In genomic region chr12:51974646-51975045, GRCh38 we compare ENCODE assay signal across 16 cellular contexts. TPM values are rescaled to one million over a fixed set of nuclear protein-coding genes. Genes with fewer than 3 reads are reported as not detected.
A peak's percentile ranks its signal among the peaks of the same experiment; 100 is the strongest.
DNase-seq lines count a peak whose midpoint lies in the region; ATAC-seq and TF ChIP-seq lines count a peak whose summit lies in the region.
"Had no signal": no experiment of that assay in that cellular context is flagged by ENCODE, and none has a peak within 500 bp of the region (broad histone marks: within the 10 kb centered on the region; RNA-seq: fewer than 3 reads in every experiment).

No MANE protein-coding gene starts in this region.

- TF ChIP-seq CTCF in A673 (conservative IDR thresholded peaks at IDR 0.05; ENCODE audit: low read depth, low read length) (no peak), fibroblast of pulmonary artery (IDR thresholded peaks at IDR 0.05; ENCODE audit: low read length, missing control alignments) (no peak), osteocyte (IDR thresholded peaks at IDR 0.05) (no peak)

- no peaks in the 10 kb centered on the region for H3K27me3 Mint-ChIP-seq in CD4-positive, alpha-beta memory T cell
- peaks cover 5% of the 10 kb centered on the region for H3K27me3 Mint-ChIP-seq in activated CD4-positive, alpha-beta T cell treated with anti-CD3 and anti-CD28 coated beads, Interleukin-2, amount 10 ng/mL, durations not matched to agents 7 days and 5 days
- no peaks in the 10 kb centered on the region for H3K27me3 Mint-ChIP-seq in osteocyte (ENCODE audit: unreplicated experiment)
- H3K27me3 Mint-ChIP-seq: B cell, IgD-negative memory B cell had no signal

- H3K4me1 Mint-ChIP-seq in CD4-positive, alpha-beta memory T cell, result peaks cover 57 to 76% (median 66%) of the 10 kb centered on the region in 4 donors
- peaks cover 70% of the 10 kb centered on the region for H3K4me1 Mint-ChIP-seq in activated CD4-positive, alpha-beta T cell treated with anti-CD3 and anti-CD28 coated beads, Interleukin-2, amount 10 ng/mL, durations not matched to agents 7 days and 5 days
- peaks cover 48% of the 10 kb centered on the region for H3K4me1 Mint-ChIP-seq in osteocyte (ENCODE audit: unreplicated experiment)

- intact Hi-C loops in A673 (cut with micrococcal nuclease; ENCODE audit: unreplicated experiment), result no loop called here
- intact Hi-C loops in CD4-positive, alpha-beta memory T cell (cut with micrococcal nuclease), result no loop called here

- peak overlapping the region in 7 of 8 donors; percentile 6 to 80 (median 54) for H3K4me3 Mint-ChIP-seq in CD4-positive, alpha-beta memory T cell
- H3K4me3 Mint-ChIP-seq in activated CD4-positive, alpha-beta T cell treated with anti-CD3 and anti-CD28 coated beads, Interleukin-2, amount 10 ng/mL, durations not matched to agents 7 days and 5 days, result peak overlapping the region; percentile 3
- no peak overlapping the region for H3K4me3 Mint-ChIP-seq in osteocyte (ENCODE audit: unreplicated experiment)
- H3K4me3 Mint-ChIP-seq: B cell had no signal

- H3K9me3 Mint-ChIP-seq in CD4-positive, alpha-beta memory T cell, result no peaks in the 10 kb centered on the region
- H3K9me3 Mint-ChIP-seq in activated CD4-positive, alpha-beta T cell treated with anti-CD3 and anti-CD28 coated beads, Interleukin-2, amount 10 ng/mL, durations not matched to agents 7 days and 5 days, result no peaks in the 10 kb centered on the region
- no peaks in the 10 kb centered on the region for H3K9me3 Mint-ChIP-seq in osteocyte (ENCODE audit: unreplicated experiment)
- H3K9me3 Mint-ChIP-seq: IgD-negative memory B cell had no signal

- H3K27ac Mint-ChIP-seq in CD4-positive, alpha-beta memory T cell, result peak overlapping the region in 6 of 7 donors; percentile 47 to 87 (median 66)
- peak overlapping the region; percentile 59 for H3K27ac Mint-ChIP-seq in activated CD4-positive, alpha-beta T cell treated with anti-CD3 and anti-CD28 coated beads, Interleukin-2, amount 10 ng/mL, durations not matched to agents 7 days and 5 days
- no peak overlapping the region for H3K27ac Mint-ChIP-seq in osteocyte (ENCODE audit: unreplicated experiment)
- H3K27ac Mint-ChIP-seq: B cell had no signal

- H3K9me3 ChIP-seq in A673 (ENCODE audit: low read depth, low read length, poor library complexity, severe bottlenecking), result no peaks in the 10 kb centered on the region
- H3K9me3 ChIP-seq in CD4-positive, alpha-beta memory T cell (ENCODE audit: control insufficient read depth in 1 of 2, low read length in 2 of 2), result no peaks in the 10 kb centered on the region
- H3K9me3 ChIP-seq: SJCRH30 had no signal

- CTCF ChIA-PET in A673 (lab: Charles Lee), result interaction anchor here (0.5 kb wide), 1 partner anchor 553 kb away, joined by 3 read pairs; no protein-coding TSS in a partner anchor
- CTCF ChIA-PET in CD4-positive, alpha-beta memory T cell (lab: Charles Lee; ENCODE audit: partially characterized antibody), result interaction anchor here (0.6 to 7.6 kb wide), 6 partner anchors 14 to 82 kb away, joined by 3 to 61 read pairs (median 8); no protein-coding TSS in a partner anchor
- CTCF ChIA-PET in activated CD4-positive, alpha-beta T cell treated with anti-CD3 and anti-CD28 coated beads, Interleukin-2, amount 10 ng/mL, durations not matched to agents 7 days and 5 days (lab: Charles Lee), result interaction anchor here (0.6 to 1.5 kb wide), 5 partner anchors 19 to 1517 kb away, joined by 3 to 6 read pairs (median 3); partner anchors contain the start of gene SLC11A2

- no peaks in the 10 kb centered on the region for H3K27me3 ChIP-seq in A673 (replicated peaks; ENCODE audit: insufficient read depth, low read depth, low read length, poor library complexity)
- no peaks in the 10 kb centered on the region for H3K27me3 ChIP-seq in CD4-positive, alpha-beta memory T cell (ENCODE audit: insufficient read depth, low read length)
- H3K27me3 ChIP-seq: SJCRH30 had no signal

- ATAC-seq in activated CD4-positive, CD25-positive, alpha-beta regulatory T cell treated with anti-CD3 and anti-CD28 coated beads, Interleukin-2, amount 50 U/mL, for 24 hours, result no peak
- ATAC-seq: esophagus mucosa had no signal

- peaks cover 51% of the 10 kb centered on the region for H3K4me1 ChIP-seq in A673 (ENCODE audit: insufficient read depth, low read length, poor library complexity, severe bottlenecking)
- peaks cover 62% of the 10 kb centered on the region for H3K4me1 ChIP-seq in CD4-positive, alpha-beta memory T cell (ENCODE audit: insufficient read depth, low read length)
- H3K4me1 ChIP-seq: SJCRH30 had no signal

- peaks cover 16 to 24% of the 10 kb centered on the region in 2 donors for H3K36me3 Mint-ChIP-seq in CD4-positive, alpha-beta memory T cell
- peaks cover 18% of the 10 kb centered on the region for H3K36me3 Mint-ChIP-seq in activated CD4-positive, alpha-beta T cell treated with anti-CD3 and anti-CD28 coated beads, Interleukin-2, amount 10 ng/mL, durations not matched to agents 7 days and 5 days (ENCODE audit: low read depth)
- H3K36me3 Mint-ChIP-seq in osteocyte (ENCODE audit: unreplicated experiment), result peaks cover 19% of the 10 kb centered on the region

- H3K27ac ChIP-seq in A673 (ENCODE audit: low read depth, low read length, poor library complexity, severe bottlenecking), result peak overlapping the region; percentile 73
- no peak overlapping the region for H3K27ac ChIP-seq in CD4-positive, alpha-beta memory T cell (ENCODE audit: low read depth, low read length)
- H3K27ac ChIP-seq: SJCRH30 had no signal

- peaks cover 27% of the 10 kb centered on the region for H3K36me3 ChIP-seq in A673 (ENCODE audit: insufficient read depth, low read length, poor library complexity, severe bottlenecking)
- no peaks in the 10 kb centered on the region for H3K36me3 ChIP-seq in CD4-positive, alpha-beta memory T cell (ENCODE audit: insufficient read depth, low read length)

- DNase-seq in A673 (ENCODE audit: low spot score) (peak; percentile 65), fibroblast of pulmonary artery (ENCODE audit: low read depth) (peak; percentile 45), osteocyte (ENCODE audit: extremely low spot score, unreplicated experiment) (no peak), erythroblast (lab: John Stamatoyannopoulos, UW) (no peak), T-helper 9 cell (no peak)
- DNase-seq in CD4-positive, alpha-beta memory T cell, result no peak
- DNase-seq in activated CD4-positive, alpha-beta T cell treated with anti-CD3 and anti-CD28 coated beads, Interleukin-2, amount 10 ng/mL, durations not matched to agents 7 days and 5 days, result peak; percentile 15
- DNase-seq: activated CD8-positive, alpha-beta memory T cell treated with anti-CD3 and anti-CD28 coated beads, Interleukin-2, amount 50 U/mL, for 4 hours; H7; NCI-H1436 treated with DMSO at 0.1 percent for 48 hours; NCI-H510A; SJCRH30 had no signal

- POLR2A ChIA-PET in A673 (lab: Charles Lee; ENCODE audit: low non-redundant PET), result interaction anchor here (0.6 kb wide), 1 partner anchor 9 kb away, joined by 4 read pairs; no protein-coding TSS in a partner anchor
- POLR2A ChIA-PET in CD4-positive, alpha-beta memory T cell (lab: Charles Lee; ENCODE audit: partially characterized antibody), result interaction anchor here (0.6 kb wide), 1 partner anchor 23 kb away, joined by 3 read pairs; no protein-coding TSS in a partner anchor
- POLR2A ChIA-PET in activated CD4-positive, alpha-beta T cell treated with anti-CD3 and anti-CD28 coated beads, Interleukin-2, amount 10 ng/mL, durations not matched to agents 7 days and 5 days (lab: Charles Lee), result no interaction called here

- BruUV-seq in A673 (replicated peaks; lab: Mats Ljungman, UMichigan), result no TSS peak

- H3K4me3 ChIP-seq in A673 (ENCODE audit: low read depth, low read length, poor library complexity, severe bottlenecking) (no peak overlapping the region), fibroblast of pulmonary artery (replicated peaks; ENCODE audit: low read depth, low read length) (no peak overlapping the region)
- no peak overlapping the region for H3K4me3 ChIP-seq in CD4-positive, alpha-beta memory T cell (ENCODE audit: low read length in 2 of 2)
- H3K4me3 ChIP-seq: SJCRH30 had no signal

- no peak for TF ChIP-seq POLR2A in erythroblast (IDR thresholded peaks at IDR 0.05; ENCODE audit: low read length)

RNA-seq across cellular contexts. Expression of gene ACVR1B, which starts 23.1 kb away (rescaled TPM):
- total RNA-seq in A673 (2021) (25.5 and 27.4 TPM in 2 replicates), osteocyte (15.2 and 15.8 TPM in 2 replicates)
- total RNA-seq in CD4-positive, alpha-beta memory T cell, result 10 to 100 TPM; 10.8 to 12.6 TPM
- 1 to 10 TPM in 1 of 2 donors, under 1 TPM in 1; 0.42 to 2.5 TPM for polyA plus RNA-seq in CD4-positive, alpha-beta memory T cell
- total RNA-seq in activated CD4-positive, alpha-beta T cell treated with anti-CD3 and anti-CD28 coated beads, Interleukin-2, amount 10 ng/mL, durations not matched to agents 7 days and 5 days, result 1 to 10 TPM; 5.5 to 5.7 TPM

RNA-seq across cellular contexts. Expression of gene TAMALIN, which starts 32.1 kb away (rescaled TPM):
- total RNA-seq in A673 (2021), result 4.8 and 5.4 TPM in 2 replicates
- total RNA-seq in CD4-positive, alpha-beta memory T cell, result 10 to 100 TPM; 30.5 to 31.7 TPM
- polyA plus RNA-seq in CD4-positive, alpha-beta memory T cell, result 1 to 10 TPM; 1.2 to 5.3 TPM
- 1 to 10 TPM; 5.7 to 6.9 TPM for total RNA-seq in activated CD4-positive, alpha-beta T cell treated with anti-CD3 and anti-CD28 coated beads, Interleukin-2, amount 10 ng/mL, durations not matched to agents 7 days and 5 days
- 22.5 and 25.5 TPM in 2 replicates for total RNA-seq in osteocyte

Comparison
In these comparisons a context has a peak if more than half of its experiments do, and no peak if none do; other contexts are left out.
1. DNase-seq: peak in A673 (single experiment), activated CD4-positive, alpha-beta T cell treated with anti-CD3 and anti-CD28 coated beads, Interleukin-2, amount 10 ng/mL, durations not matched to agents 7 days and 5 days (single experiment) and fibroblast of pulmonary artery (single experiment); none in CD4-positive, alpha-beta memory T cell (0 of 5), osteocyte (single experiment), erythroblast (0 of 2) and T-helper 9 cell (single experiment).